ENCODE assay signal across 9 cellular contexts in the genomic region with DNA sequence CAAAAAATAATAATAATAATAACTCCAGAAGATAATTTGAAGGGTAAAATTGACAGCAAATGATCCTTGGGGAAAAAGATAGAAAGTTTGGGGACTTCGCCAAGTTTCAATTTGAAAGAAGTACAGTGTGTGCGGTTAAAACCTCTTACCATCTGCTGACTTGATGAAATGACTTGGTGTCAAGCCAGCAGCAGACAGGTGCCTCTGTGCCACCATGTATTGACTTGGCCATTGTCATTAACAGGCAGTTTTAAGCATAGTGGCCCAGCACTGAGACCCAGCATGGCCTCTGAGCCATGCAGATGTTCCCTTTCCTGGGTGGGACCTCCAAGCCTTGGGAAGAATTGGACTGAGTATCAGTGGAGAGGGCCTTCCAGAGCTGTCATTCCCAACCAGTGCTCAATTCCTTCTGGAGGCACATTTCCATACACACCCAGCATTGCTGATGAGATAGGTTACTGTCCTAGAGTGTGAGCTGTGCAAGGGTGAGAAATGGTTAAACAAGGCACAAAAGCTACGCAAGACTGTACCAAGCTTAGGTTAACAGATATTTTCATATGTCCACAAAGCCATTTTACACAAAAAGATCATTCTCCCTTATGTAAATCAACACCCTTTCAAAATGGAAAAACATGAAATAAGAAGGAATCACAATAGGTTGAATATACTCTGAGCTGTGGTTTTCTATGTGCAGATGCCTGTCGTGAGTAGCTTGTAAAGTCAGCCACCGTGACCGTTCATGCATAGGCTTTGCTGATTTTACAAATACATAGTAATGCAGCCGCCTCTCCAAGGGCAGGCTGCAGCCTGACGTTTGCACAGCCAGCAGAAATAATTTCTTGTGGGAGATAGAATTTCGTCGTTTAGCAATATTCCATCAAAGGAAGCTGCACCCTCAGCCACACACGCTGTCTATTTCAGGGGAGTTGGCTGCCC. TPM values are rescaled to one million over a fixed set of nuclear protein-coding genes. Genes with fewer than 3 reads are reported as not detected.
DNase-seq lines count a peak whose midpoint lies in the region; ATAC-seq and TF ChIP-seq lines count a peak whose summit lies in the region.
"Had no signal": no experiment of that assay in that cellular context is flagged by ENCODE, and none has a peak within 500 bp of the region (broad histone marks: within the 10 kb centered on the region; RNA-seq: fewer than 3 reads in every experiment).

No MANE protein-coding gene starts in this region.

- no peak overlapping the region for H4K8ac ChIP-seq in mesenchymal stem cell (ENCODE audit: low read length)

- no peaks in the 10 kb centered on the region for H3K79me2 ChIP-seq in neural cell (replicated peaks; ENCODE audit: insufficient read depth, low read length)

- H4K20me1 ChIP-seq in neural cell (ENCODE audit: insufficient read depth) = no peaks in the 10 kb centered on the region

- H2AK5ac ChIP-seq in mesenchymal stem cell (ENCODE audit: low read length, severe bottlenecking) = no peak overlapping the region

- ATAC-seq in GM19043 (IDR thresholded peaks at IDR 0.05; ENCODE audit: low read depth, unreplicated experiment) (peak; percentile 73), HG02938 (IDR thresholded peaks at IDR 0.05; ENCODE audit: unreplicated experiment) (peak; percentile 66)

- no peak overlapping the region for H3K18ac ChIP-seq in mesenchymal stem cell (ENCODE audit: low read depth in 1 of 2, low read length in 2 of 2)

- no peak for TF ChIP-seq RAD21 in neural cell (conservative IDR thresholded peaks at IDR 0.05)

- H3K4me2 ChIP-seq in neural cell (ENCODE audit: low read length) = peak overlapping the region; percentile 15
- no peak overlapping the region for H3K4me2 ChIP-seq in mesenchymal stem cell (ENCODE audit: low read length, poor library complexity, severe bottlenecking)

- peaks cover 12% of the 10 kb centered on the region for H3K4me1 ChIP-seq in mesenchymal stem cell (ENCODE audit: control insufficient read depth, insufficient read depth, low read depth, low read length)

- TF ChIP-seq CTCF in neural cell (IDR thresholded peaks at IDR 0.05; ENCODE audit: poor library complexity, severe bottlenecking) = no peak

- no peak overlapping the region for H3K23ac ChIP-seq in mesenchymal stem cell (ENCODE audit: low read length in 2 of 2)

- H2BK5ac ChIP-seq in mesenchymal stem cell (ENCODE audit: low read depth, low read length, poor library complexity, severe bottlenecking) = no peak overlapping the region

- peak overlapping the region; percentile 53 for H3K27ac ChIP-seq in neural cell (ENCODE audit: low read length)
- no peak overlapping the region for H3K27ac ChIP-seq in mesenchymal stem cell (ENCODE audit: low read length, poor library complexity, severe bottlenecking)
- H3K27ac ChIP-seq: esophagus squamous epithelium had no signal

- H3K36me3 ChIP-seq in neural cell (ENCODE audit: insufficient read depth, low read length) (no peaks in the 10 kb centered on the region), mesenchymal stem cell (ENCODE audit: control insufficient read depth in 1 of 2, insufficient read depth in 2 of 2, low read depth in 1 of 2, low read length in 2 of 2) (no peaks in the 10 kb centered on the region)
- H3K36me3 ChIP-seq: esophagus squamous epithelium had no signal

- H3K9me3 ChIP-seq in neural cell (ENCODE audit: low read length) = no peaks in the 10 kb centered on the region
- no peaks in the 10 kb centered on the region for H3K9me3 ChIP-seq in mesenchymal stem cell (ENCODE audit: control insufficient read depth, low read length)
- H3K9me3 ChIP-seq: esophagus squamous epithelium had no signal

- no peaks in the 10 kb centered on the region for H3K79me1 ChIP-seq in mesenchymal stem cell (replicated peaks; ENCODE audit: low read length, poor library complexity, severe bottlenecking)

- no peaks in the 10 kb centered on the region for H3F3A ChIP-seq in neural cell (ENCODE audit: insufficient read depth, low read length, poor library complexity, severe bottlenecking)

- H3K9me2 ChIP-seq in neural cell (ENCODE audit: insufficient read depth, low read length) = no peaks in the 10 kb centered on the region

- H2BK120ac ChIP-seq in mesenchymal stem cell (ENCODE audit: low read depth, low read length) = no peak overlapping the region

- H3K27me3 ChIP-seq in neural cell (ENCODE audit: insufficient read depth, low read depth, low read length) (no peaks in the 10 kb centered on the region), mesenchymal stem cell (ENCODE audit: control insufficient read depth in 1 of 2, insufficient read depth in 1 of 2, low read length in 2 of 2) (peaks cover 0 to 15% of the 10 kb centered on the region in 2 experiments)
- H3K27me3 ChIP-seq: esophagus squamous epithelium had no signal

- H3K14ac ChIP-seq in mesenchymal stem cell (ENCODE audit: low read length in 2 of 2) = no peak overlapping the region

- DNase-seq in NCI-H2107 (lab: John Stamatoyannopoulos, UW) (peak; percentile 17), SIG-M5 treated with dmso at 0.1 percent for 504 hours (lab: John Stamatoyannopoulos, UW; ENCODE audit: unreplicated experiment) (no peak), mesenchymal stem cell (no peak)
- no peak for DNase-seq in activated T-cell treated with anti-CD3 and anti-CD28 coated beads, Interleukin-2, amount 50 U/mL, for 1 hour
- no peak for DNase-seq in stimulated activated CD8-positive, alpha-beta memory T cell treated with anti-CD3 and anti-CD28 coated beads, Interleukin-4, amount 100 ng/mL, for 48 hours
- DNase-seq: esophagus squamous epithelium had no signal

- H2AFZ ChIP-seq in neural cell (ENCODE audit: low read depth, low read length) (peak overlapping the region; percentile 24), mesenchymal stem cell (ENCODE audit: low read depth, low read length) (no peak overlapping the region)

- no peak for TF ChIP-seq EP300 in neural cell (conservative IDR thresholded peaks at IDR 0.05; ENCODE audit: poor library complexity, severe bottlenecking)

- 86% methylated on average over 10 of the region's 11 CpGs for WGBS in mesenchymal stem cell

- H3K4me3 ChIP-seq in neural cell (ENCODE audit: low read length) (peak overlapping the region; percentile 26), mesenchymal stem cell (ENCODE audit: insufficient read depth in 1 of 2, low read depth in 1 of 2, low read length in 2 of 2) (no peak overlapping the region)
- H3K4me3 ChIP-seq: esophagus squamous epithelium had no signal

- no peak overlapping the region for H3K4ac ChIP-seq in mesenchymal stem cell (ENCODE audit: low read depth in 1 of 2, low read length in 2 of 2)

- H3K9ac ChIP-seq in neural cell (ENCODE audit: low read length) (peak overlapping the region; percentile 40), mesenchymal stem cell (ENCODE audit: low read length) (no peak overlapping the region)

- H2BK15ac ChIP-seq in mesenchymal stem cell (ENCODE audit: low read depth, poor library complexity, severe bottlenecking) = no peak overlapping the region

- no peak overlapping the region for H2BK12ac ChIP-seq in mesenchymal stem cell (ENCODE audit: low read length in 2 of 2)

- no peak overlapping the region for H4K91ac ChIP-seq in mesenchymal stem cell (ENCODE audit: low read length)

TF ChIP-seq in neural cell, 6 proteins besides CTCF, POLR2A, EP300 and RAD21:
- TF ChIP-seq EZH2 (IDR thresholded peaks at IDR 0.05; ENCODE audit: borderline replicate concordance, insufficient read depth, low read length, poor library complexity, severe bottlenecking) (no peak), MXI1 (conservative IDR thresholded peaks at IDR 0.05; ENCODE audit: poor library complexity, severe bottlenecking) (no peak), REST (IDR thresholded peaks at IDR 0.05; ENCODE audit: borderline replicate concordance) (no peak), SMC3 (conservative IDR thresholded peaks at IDR 0.05; ENCODE audit: poor library complexity) (no peak), POLR2AphosphoS5 (IDR thresholded peaks at IDR 0.05) (peak; percentile 29), TAF1 (IDR thresholded peaks at IDR 0.05; ENCODE audit: low read depth) (no peak)

RNA-seq across cellular contexts. Expression of gene FBXW7, which starts 59.4 kb away (rescaled TPM):
- 51.0 and 55.7 TPM in 2 replicates for polyA plus RNA-seq in neural cell
- 182 and 221 TPM in 2 replicates for polyA minus RNA-seq in neural cell
- 9.4 TPM for polyA plus RNA-seq in mesenchymal stem cell (2013, experiment 1 of 2)
- 10.5 TPM for polyA plus RNA-seq in mesenchymal stem cell (2013, experiment 2 of 2)
